In genomic region chr15:89358755-89359439, GRCh38 we compare ENCODE assay signal across 1 cellular context.
TF ChIP-seq lines count a peak whose summit lies in the region.

No MANE protein-coding gene starts in this region.

TF ChIP-seq in HepG2, 621 proteins besides CTCF, POLR2A, EP300 and RAD21 (continued from another document and continues in another):
- no peak for TF ChIP-seq ZNF766 (CRISPR knock-in tag; IDR thresholded peaks at IDR 0.05; ENCODE audit: borderline replicate concordance)
- TF ChIP-seq SMAD9 (CRISPR knock-in tag; IDR thresholded peaks at IDR 0.05), result no peak
- no peak for TF ChIP-seq KLF13 (CRISPR knock-in tag; IDR thresholded peaks at IDR 0.05)
- TF ChIP-seq ZBTB20 (CRISPR knock-in tag; IDR thresholded peaks at IDR 0.05; ENCODE audit: borderline replicate concordance, low read depth), result peak; percentile 73; the same call in 1 of the 2 replicates
- no peak for TF ChIP-seq ATF3 (CRISPR knock-in tag; IDR thresholded peaks at IDR 0.05)
- TF ChIP-seq, protein P1, sequence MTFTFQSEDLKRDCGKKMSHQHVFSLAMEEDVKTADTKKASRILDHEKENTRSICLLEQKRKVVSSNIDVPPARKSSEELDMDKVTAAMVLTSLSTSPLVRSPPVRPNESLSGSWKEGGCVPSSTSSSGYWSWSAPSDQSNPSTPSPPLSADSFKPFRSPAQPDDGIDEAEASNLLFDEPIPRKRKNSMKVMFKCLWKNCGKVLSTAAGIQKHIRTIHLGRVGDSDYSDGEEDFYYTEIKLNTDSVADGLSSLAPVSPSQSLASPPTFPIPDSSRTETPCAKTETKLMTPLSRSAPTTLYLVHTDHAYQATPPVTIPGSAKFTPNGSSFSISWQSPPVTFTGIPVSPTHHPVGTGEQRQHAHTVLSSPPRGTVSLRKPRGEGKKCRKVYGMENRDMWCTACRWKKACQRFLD (CRISPR knock-in tag; IDR thresholded peaks at IDR 0.05; ENCODE audit: borderline replicate concordance), result no peak
- no peak for TF ChIP-seq RNF219 (CRISPR knock-in tag; IDR thresholded peaks at IDR 0.05)
- TF ChIP-seq, protein P2, sequence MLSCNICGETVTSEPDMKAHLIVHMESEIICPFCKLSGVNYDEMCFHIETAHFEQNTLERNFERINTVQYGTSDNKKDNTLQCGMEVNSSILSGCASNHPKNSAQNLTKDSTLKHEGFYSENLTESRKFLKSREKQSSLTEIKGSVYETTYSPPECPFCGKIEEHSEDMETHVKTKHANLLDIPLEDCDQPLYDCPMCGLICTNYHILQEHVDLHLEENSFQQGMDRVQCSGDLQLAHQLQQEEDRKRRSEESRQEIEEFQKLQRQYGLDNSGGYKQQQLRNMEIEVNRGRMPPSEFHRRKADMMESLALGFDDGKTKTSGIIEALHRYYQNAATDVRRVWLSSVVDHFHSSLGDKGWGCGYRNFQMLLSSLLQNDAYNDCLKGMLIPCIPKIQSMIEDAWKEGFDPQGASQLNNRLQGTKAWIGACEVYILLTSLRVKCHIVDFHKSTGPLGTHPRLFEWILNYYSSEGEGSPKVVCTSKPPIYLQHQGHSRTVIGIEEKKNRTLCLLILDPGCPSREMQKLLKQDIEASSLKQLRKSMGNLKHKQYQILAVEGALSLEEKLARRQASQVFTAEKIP (CRISPR knock-in tag; IDR thresholded peaks at IDR 0.05; ENCODE audit: borderline replicate concordance), result no peak
- TF ChIP-seq KDM5B (CRISPR knock-in tag; IDR thresholded peaks at IDR 0.05; ENCODE audit: borderline replicate concordance), result peak; percentile 67; the same call in 1 of the 2 replicates
- no peak for TF ChIP-seq ZNF382 (CRISPR knock-in tag; IDR thresholded peaks at IDR 0.05; ENCODE audit: borderline replicate concordance)
- TF ChIP-seq, protein P3, sequence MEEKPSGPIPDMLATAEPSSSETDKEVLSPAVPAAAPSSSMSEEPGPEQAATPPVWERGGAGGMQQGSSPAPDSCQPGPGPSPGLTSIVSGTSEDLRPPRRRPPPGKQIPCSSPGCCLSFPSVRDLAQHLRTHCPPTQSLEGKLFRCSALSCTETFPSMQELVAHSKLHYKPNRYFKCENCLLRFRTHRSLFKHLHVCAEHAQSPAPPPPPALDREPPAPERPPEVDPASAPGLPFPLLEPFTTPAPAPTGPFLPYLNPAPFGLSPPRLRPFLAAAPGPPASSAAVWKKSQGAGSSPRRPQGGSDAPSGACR (CRISPR knock-in tag; IDR thresholded peaks at IDR 0.05), result peak; percentile 57; the same call in 1 of the 2 replicates
- TF ChIP-seq SRSF1 (optimal IDR thresholded peaks at IDR 0.05; ENCODE audit: low read depth, low read length), result no peak
- TF ChIP-seq MTERF4 (CRISPR knock-in tag; IDR thresholded peaks at IDR 0.05), result peak; percentile 30; the same call in 1 of the 2 replicates
- TF ChIP-seq HNF4A (CRISPR knock-in tag; IDR thresholded peaks at IDR 0.05), result no peak
- TF ChIP-seq DNMT3B (CRISPR knock-in tag; conservative IDR thresholded peaks at IDR 0.05), result no peak
- TF ChIP-seq, protein P4, sequence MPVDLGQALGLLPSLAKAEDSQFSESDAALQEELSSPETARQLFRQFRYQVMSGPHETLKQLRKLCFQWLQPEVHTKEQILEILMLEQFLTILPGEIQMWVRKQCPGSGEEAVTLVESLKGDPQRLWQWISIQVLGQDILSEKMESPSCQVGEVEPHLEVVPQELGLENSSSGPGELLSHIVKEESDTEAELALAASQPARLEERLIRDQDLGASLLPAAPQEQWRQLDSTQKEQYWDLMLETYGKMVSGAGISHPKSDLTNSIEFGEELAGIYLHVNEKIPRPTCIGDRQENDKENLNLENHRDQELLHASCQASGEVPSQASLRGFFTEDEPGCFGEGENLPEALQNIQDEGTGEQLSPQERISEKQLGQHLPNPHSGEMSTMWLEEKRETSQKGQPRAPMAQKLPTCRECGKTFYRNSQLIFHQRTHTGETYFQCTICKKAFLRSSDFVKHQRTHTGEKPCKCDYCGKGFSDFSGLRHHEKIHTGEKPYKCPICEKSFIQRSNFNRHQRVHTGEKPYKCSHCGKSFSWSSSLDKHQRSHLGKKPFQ (CRISPR knock-in tag; IDR thresholded peaks at IDR 0.05; ENCODE audit: insufficient replicate concordance), result no peak
- peak; percentile 32; the same call in 1 of the 2 replicates for TF ChIP-seq MXD1 (CRISPR knock-in tag; IDR thresholded peaks at IDR 0.05)
- no peak for TF ChIP-seq U2AF2 (IDR thresholded peaks at IDR 0.05; ENCODE audit: low read depth, low read length)
- no peak for TF ChIP-seq ZNF20 (CRISPR knock-in tag; IDR thresholded peaks at IDR 0.05)
- TF ChIP-seq ZNF747 (CRISPR knock-in tag; IDR thresholded peaks at IDR 0.05; ENCODE audit: borderline replicate concordance), result no peak
- TF ChIP-seq PLRG1 (conservative IDR thresholded peaks at IDR 0.05), result no peak
- no peak for TF ChIP-seq ZNF550 (CRISPR knock-in tag; IDR thresholded peaks at IDR 0.05; ENCODE audit: borderline replicate concordance)
- TF ChIP-seq ZC3H13 (CRISPR knock-in tag; IDR thresholded peaks at IDR 0.05), result no peak
- TF ChIP-seq ZNF225 (CRISPR knock-in tag; IDR thresholded peaks at IDR 0.05), result no peak
- TF ChIP-seq, protein P5, sequence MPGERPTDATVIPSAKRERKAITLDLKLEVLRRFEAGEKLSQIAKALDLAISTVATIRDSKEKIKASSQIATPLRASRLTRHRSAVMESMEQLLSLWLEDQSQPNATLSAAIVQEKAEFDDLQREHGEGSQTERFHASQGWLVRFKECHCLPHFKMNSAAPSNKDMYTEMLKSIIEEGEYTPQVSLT (CRISPR knock-in tag; IDR thresholded peaks at IDR 0.05; ENCODE audit: borderline replicate concordance, low read depth), result no peak
- no peak for TF ChIP-seq ATF1 (CRISPR knock-in tag; IDR thresholded peaks at IDR 0.05)
- TF ChIP-seq PHF8 (CRISPR knock-in tag; IDR thresholded peaks at IDR 0.05), result 0 out of 2 replicates have a peak, but pooled peaks have one; percentile 37
- no peak for TF ChIP-seq DPF2 (CRISPR knock-in tag; IDR thresholded peaks at IDR 0.05; ENCODE audit: borderline replicate concordance, low read depth)
- TF ChIP-seq SNAI1 (CRISPR knock-in tag; IDR thresholded peaks at IDR 0.05; ENCODE audit: borderline replicate concordance), result no peak
- TF ChIP-seq, protein P6, sequence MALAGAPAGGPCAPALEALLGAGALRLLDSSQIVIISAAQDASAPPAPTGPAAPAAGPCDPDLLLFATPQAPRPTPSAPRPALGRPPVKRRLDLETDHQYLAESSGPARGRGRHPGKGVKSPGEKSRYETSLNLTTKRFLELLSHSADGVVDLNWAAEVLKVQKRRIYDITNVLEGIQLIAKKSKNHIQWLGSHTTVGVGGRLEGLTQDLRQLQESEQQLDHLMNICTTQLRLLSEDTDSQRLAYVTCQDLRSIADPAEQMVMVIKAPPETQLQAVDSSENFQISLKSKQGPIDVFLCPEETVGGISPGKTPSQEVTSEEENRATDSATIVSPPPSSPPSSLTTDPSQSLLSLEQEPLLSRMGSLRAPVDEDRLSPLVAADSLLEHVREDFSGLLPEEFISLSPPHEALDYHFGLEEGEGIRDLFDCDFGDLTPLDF (CRISPR knock-in tag; IDR thresholded peaks at IDR 0.05), result no peak
- peak; percentile 12 for TF ChIP-seq HNRNPLL (IDR thresholded peaks at IDR 0.05; ENCODE audit: low read depth, low read length, poor library complexity, severe bottlenecking)
- TF ChIP-seq, protein P7, sequence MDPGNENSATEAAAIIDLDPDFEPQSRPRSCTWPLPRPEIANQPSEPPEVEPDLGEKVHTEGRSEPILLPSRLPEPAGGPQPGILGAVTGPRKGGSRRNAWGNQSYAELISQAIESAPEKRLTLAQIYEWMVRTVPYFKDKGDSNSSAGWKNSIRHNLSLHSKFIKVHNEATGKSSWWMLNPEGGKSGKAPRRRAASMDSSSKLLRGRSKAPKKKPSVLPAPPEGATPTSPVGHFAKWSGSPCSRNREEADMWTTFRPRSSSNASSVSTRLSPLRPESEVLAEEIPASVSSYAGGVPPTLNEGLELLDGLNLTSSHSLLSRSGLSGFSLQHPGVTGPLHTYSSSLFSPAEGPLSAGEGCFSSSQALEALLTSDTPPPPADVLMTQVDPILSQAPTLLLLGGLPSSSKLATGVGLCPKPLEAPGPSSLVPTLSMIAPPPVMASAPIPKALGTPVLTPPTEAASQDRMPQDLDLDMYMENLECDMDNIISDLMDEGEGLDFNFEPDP (CRISPR knock-in tag; conservative IDR thresholded peaks at IDR 0.05), result 0 out of 2 replicates have a peak, but pooled peaks have one; percentile 71
- TF ChIP-seq KDM4B (CRISPR knock-in tag; IDR thresholded peaks at IDR 0.05), result 0 out of 2 replicates have a peak, but pooled peaks have one; percentile 13
- no peak for TF ChIP-seq SMARCC2 (IDR thresholded peaks at IDR 0.05)
- no peak for TF ChIP-seq ZNF354B (CRISPR knock-in tag; IDR thresholded peaks at IDR 0.05)
- TF ChIP-seq KLF15 (CRISPR knock-in tag; IDR thresholded peaks at IDR 0.05; ENCODE audit: borderline replicate concordance), result no peak
- TF ChIP-seq PCBP1 (IDR thresholded peaks at IDR 0.05; ENCODE audit: borderline replicate concordance, low read depth, low read length), result 0 out of 2 replicates have a peak, but pooled peaks have one; percentile 17
- TF ChIP-seq ZSCAN22 (CRISPR knock-in tag; IDR thresholded peaks at IDR 0.05), result no peak
- no peak for TF ChIP-seq MYNN (CRISPR knock-in tag; IDR thresholded peaks at IDR 0.05; ENCODE audit: low read depth)
- TF ChIP-seq ZBTB3 (CRISPR knock-in tag; IDR thresholded peaks at IDR 0.05; ENCODE audit: borderline replicate concordance, low read depth), result no peak
- no peak for TF ChIP-seq STAT5B (CRISPR knock-in tag; IDR thresholded peaks at IDR 0.05)
- no peak for TF ChIP-seq RARA (CRISPR knock-in tag; IDR thresholded peaks at IDR 0.05)
- TF ChIP-seq, protein P8, sequence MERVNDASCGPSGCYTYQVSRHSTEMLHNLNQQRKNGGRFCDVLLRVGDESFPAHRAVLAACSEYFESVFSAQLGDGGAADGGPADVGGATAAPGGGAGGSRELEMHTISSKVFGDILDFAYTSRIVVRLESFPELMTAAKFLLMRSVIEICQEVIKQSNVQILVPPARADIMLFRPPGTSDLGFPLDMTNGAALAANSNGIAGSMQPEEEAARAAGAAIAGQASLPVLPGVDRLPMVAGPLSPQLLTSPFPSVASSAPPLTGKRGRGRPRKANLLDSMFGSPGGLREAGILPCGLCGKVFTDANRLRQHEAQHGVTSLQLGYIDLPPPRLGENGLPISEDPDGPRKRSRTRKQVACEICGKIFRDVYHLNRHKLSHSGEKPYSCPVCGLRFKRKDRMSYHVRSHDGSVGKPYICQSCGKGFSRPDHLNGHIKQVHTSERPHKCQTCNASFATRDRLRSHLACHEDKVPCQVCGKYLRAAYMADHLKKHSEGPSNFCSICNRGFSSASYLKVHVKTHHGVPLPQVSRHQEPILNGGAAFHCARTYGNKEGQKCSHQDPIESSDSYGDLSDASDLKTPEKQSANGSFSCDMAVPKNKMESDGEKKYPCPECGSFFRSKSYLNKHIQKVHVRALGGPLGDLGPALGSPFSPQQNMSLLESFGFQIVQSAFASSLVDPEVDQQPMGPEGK (CRISPR knock-in tag; IDR thresholded peaks at IDR 0.05), result peak; percentile 38
- TF ChIP-seq ZFP82 (CRISPR knock-in tag; IDR thresholded peaks at IDR 0.05; ENCODE audit: borderline replicate concordance), result no peak
- TF ChIP-seq ZKSCAN5 (CRISPR knock-in tag; IDR thresholded peaks at IDR 0.05), result no peak
- TF ChIP-seq RARG (CRISPR knock-in tag; IDR thresholded peaks at IDR 0.05; ENCODE audit: low read depth), result no peak
- no peak; the same call in 1 of the 2 replicates for TF ChIP-seq HDAC1 (CRISPR knock-in tag; IDR thresholded peaks at IDR 0.05)
- TF ChIP-seq ZNF616 (CRISPR knock-in tag; IDR thresholded peaks at IDR 0.05; ENCODE audit: low read depth), result no peak
- no peak; the same call in 1 of the 2 replicates for TF ChIP-seq ZNF350 (CRISPR knock-in tag; IDR thresholded peaks at IDR 0.05; ENCODE audit: borderline replicate concordance, low read depth)
- TF ChIP-seq ZNF737 (CRISPR knock-in tag; IDR thresholded peaks at IDR 0.05; ENCODE audit: borderline replicate concordance), result no peak
- TF ChIP-seq SP1 (IDR thresholded peaks at IDR 0.05), result no peak
- no peak for TF ChIP-seq SP1 (CRISPR knock-in tag; IDR thresholded peaks at IDR 0.05)
- TF ChIP-seq ZNF773 (CRISPR knock-in tag; IDR thresholded peaks at IDR 0.05; ENCODE audit: borderline replicate concordance), result no peak
- TF ChIP-seq ZNF230 (CRISPR knock-in tag; IDR thresholded peaks at IDR 0.05), result no peak
- TF ChIP-seq ZBTB34 (CRISPR knock-in tag; IDR thresholded peaks at IDR 0.05), result no peak
- no peak for TF ChIP-seq MTF1 (CRISPR knock-in tag; IDR thresholded peaks at IDR 0.05)
